Comparison of ENCODE assay signal across 1 cellular context in the genomic region with DNA sequence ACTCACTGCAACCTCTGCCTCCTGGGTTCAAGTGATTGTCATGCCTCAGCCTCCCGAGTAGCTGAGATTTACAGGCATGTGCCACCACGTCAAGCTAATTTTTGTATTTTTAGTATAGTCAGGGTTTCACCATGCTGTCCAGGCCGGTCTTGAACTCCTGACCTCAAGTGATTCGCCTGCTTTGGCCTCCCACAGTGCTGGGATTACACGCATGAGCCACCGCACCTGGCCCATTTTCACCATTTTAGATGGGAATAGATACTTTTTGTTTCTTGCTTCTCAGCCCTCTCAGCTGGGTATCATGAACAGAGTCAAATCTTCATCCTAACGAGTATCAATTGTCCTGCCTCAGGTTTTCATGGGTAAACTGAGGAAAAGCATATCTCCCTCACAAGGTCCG.
TF ChIP-seq lines count a peak whose summit lies in the region.

No MANE protein-coding gene starts in this region.

TF ChIP-seq in K562, 482 proteins besides CTCF, POLR2A, EP300 and RAD21 (continued from another document):
- TF ChIP-seq, protein P1, sequence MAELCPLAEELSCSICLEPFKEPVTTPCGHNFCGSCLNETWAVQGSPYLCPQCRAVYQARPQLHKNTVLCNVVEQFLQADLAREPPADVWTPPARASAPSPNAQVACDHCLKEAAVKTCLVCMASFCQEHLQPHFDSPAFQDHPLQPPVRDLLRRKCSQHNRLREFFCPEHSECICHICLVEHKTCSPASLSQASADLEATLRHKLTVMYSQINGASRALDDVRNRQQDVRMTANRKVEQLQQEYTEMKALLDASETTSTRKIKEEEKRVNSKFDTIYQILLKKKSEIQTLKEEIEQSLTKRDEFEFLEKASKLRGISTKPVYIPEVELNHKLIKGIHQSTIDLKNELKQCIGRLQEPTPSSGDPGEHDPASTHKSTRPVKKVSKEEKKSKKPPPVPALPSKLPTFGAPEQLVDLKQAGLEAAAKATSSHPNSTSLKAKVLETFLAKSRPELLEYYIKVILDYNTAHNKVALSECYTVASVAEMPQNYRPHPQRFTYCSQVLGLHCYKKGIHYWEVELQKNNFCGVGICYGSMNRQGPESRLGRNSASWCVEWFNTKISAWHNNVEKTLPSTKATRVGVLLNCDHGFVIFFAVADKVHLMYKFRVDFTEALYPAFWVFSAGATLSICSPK (IDR thresholded peaks at IDR 0.05; ENCODE audit: borderline replicate concordance), result no peak
- TF ChIP-seq, protein P2, sequence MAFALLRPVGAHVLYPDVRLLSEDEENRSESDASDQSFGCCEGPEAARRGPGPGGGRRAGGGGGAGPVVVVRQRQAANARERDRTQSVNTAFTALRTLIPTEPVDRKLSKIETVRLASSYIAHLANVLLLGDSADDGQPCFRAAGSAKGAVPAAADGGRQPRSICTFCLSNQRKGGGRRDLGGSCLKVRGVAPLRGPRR (CRISPR knock-in tag; IDR thresholded peaks at IDR 0.05), result no peak
- TF ChIP-seq IFI16 (CRISPR knock-in tag; IDR thresholded peaks at IDR 0.05) (no peak), BRF1 (IDR thresholded peaks at IDR 0.05; ENCODE audit: borderline replicate concordance, extremely low read depth, insufficient read length) (no peak), SMAD1 (IDR thresholded peaks at IDR 0.05; ENCODE audit: low read depth, low read length, partially characterized antibody) (no peak), HDAC6 (IDR thresholded peaks at IDR 0.05; ENCODE audit: low read depth, low read length) (no peak), POU5F1 (IDR thresholded peaks at IDR 0.05; ENCODE audit: borderline replicate concordance, low read depth, low read length, partially characterized antibody) (no peak)
- TF ChIP-seq, protein P3, sequence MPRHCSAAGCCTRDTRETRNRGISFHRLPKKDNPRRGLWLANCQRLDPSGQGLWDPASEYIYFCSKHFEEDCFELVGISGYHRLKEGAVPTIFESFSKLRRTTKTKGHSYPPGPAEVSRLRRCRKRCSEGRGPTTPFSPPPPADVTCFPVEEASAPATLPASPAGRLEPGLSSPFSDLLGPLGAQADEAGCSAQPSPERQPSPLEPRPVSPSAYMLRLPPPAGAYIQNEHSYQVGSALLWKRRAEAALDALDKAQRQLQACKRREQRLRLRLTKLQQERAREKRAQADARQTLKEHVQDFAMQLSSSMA (CRISPR knock-in tag; IDR thresholded peaks at IDR 0.05), result no peak
